Comparison of ENCODE assay signal across 1 cellular context in genomic region chrX:57607295-57608187, GRCh38.
TF ChIP-seq lines count a peak whose summit lies in the region.

No MANE protein-coding gene starts in this region.

TF ChIP-seq in H1, 55 proteins besides CTCF, POLR2A, EP300 and RAD21:
- TF ChIP-seq JUND (IDR thresholded peaks at IDR 0.05; ENCODE audit: low read length) = no peak
- no peak for TF ChIP-seq CHD7 (IDR thresholded peaks at IDR 0.05; ENCODE audit: insufficient replicate concordance, low read length)
- TF ChIP-seq E2F6 (IDR thresholded peaks at IDR 0.05) = no peak
- TF ChIP-seq JUN (IDR thresholded peaks at IDR 0.05; ENCODE audit: low read depth, low read length) = no peak
- no peak for TF ChIP-seq ATF3 (IDR thresholded peaks at IDR 0.05; ENCODE audit: insufficient read depth, low read depth, low read length)
- no peak for TF ChIP-seq USF2 (IDR thresholded peaks at IDR 0.05; ENCODE audit: low read length)
- TF ChIP-seq SUZ12 (IDR thresholded peaks at IDR 0.05; ENCODE audit: low read length) = no peak
TF ChIP-seq in H1: peak in this region for 0.
